22 cellular contexts compared by ENCODE assay signal in genomic region chr6:90247262-90247661, GRCh38.
"Had no signal": no experiment of that assay in that cellular context is flagged by ENCODE, and none has a peak within 500 bp of the region (broad histone marks: within the 10 kb centered on the region; RNA-seq: fewer than 3 reads in every experiment).

No MANE protein-coding gene starts in this region.

- H3K27me3 Mint-ChIP-seq: activated CD4-positive, alpha-beta T cell treated with anti-CD3 and anti-CD28 coated beads for 36 hours; activated CD8-positive, alpha-beta memory T cell treated with anti-CD3 and anti-CD28 coated beads, Interleukin-2, amount 10 ng/mL, durations not matched to agents 7 days and 5 days; effector memory CD8-positive, alpha-beta T cell; type B pancreatic cell had no signal

- H3K9me3 Mint-ChIP-seq: effector memory CD8-positive, alpha-beta T cell; natural killer cell treated with Interleukin-12 subunit alpha and Interleukin-12 subunit beta and Interleukin-15 and Interleukin-18, amount 100 ng/mL, for 72 hours had no signal

- H3K27ac Mint-ChIP-seq: activated CD8-positive, alpha-beta memory T cell treated with anti-CD3 and anti-CD28 coated beads, Interleukin-2, amount 10 ng/mL, durations not matched to agents 7 days and 5 days; effector memory CD8-positive, alpha-beta T cell; natural killer cell treated with Interleukin-12 subunit alpha and Interleukin-12 subunit beta and Interleukin-15 and Interleukin-18, amount 100 ng/mL, for 72 hours; type B pancreatic cell had no signal

- H3K4me3 Mint-ChIP-seq: activated CD4-positive, alpha-beta T cell treated with anti-CD3 and anti-CD28 coated beads for 36 hours; activated CD8-positive, alpha-beta memory T cell treated with anti-CD3 and anti-CD28 coated beads, Interleukin-2, amount 10 ng/mL, durations not matched to agents 7 days and 5 days; effector memory CD8-positive, alpha-beta T cell; natural killer cell treated with Interleukin-12 subunit alpha and Interleukin-12 subunit beta and Interleukin-15 and Interleukin-18, amount 100 ng/mL, for 72 hours; type B pancreatic cell had no signal

- H3K36me3 Mint-ChIP-seq: natural killer cell treated with Interleukin-12 subunit alpha and Interleukin-12 subunit beta and Interleukin-15 and Interleukin-18, amount 100 ng/mL, for 72 hours had no signal

- ATAC-seq: activated CD4-positive, alpha-beta T cell treated with anti-CD3 and anti-CD28 coated beads for 36 hours; activated CD8-positive, alpha-beta memory T cell treated with anti-CD3 and anti-CD28 coated beads, Interleukin-2, amount 10 ng/mL, durations not matched to agents 7 days and 5 days; effector memory CD8-positive, alpha-beta T cell; gastrocnemius medialis; left lung; lower lobe of right lung; natural killer cell treated with Interleukin-12 subunit alpha and Interleukin-12 subunit beta and Interleukin-15 and Interleukin-18, amount 100 ng/mL, for 72 hours; stimulated activated naive CD8-positive, alpha-beta T cell treated with anti-CD3 and anti-CD28 coated beads, Interleukin-15, Interleukin-2, amounts not matched to agents 100 U/mL and 50 U/mL, for 24 hours had no signal

- DNase-seq: activated CD4-positive, alpha-beta T cell treated with anti-CD3 and anti-CD28 coated beads for 36 hours; activated CD4-positive, alpha-beta T cell treated with anti-CD3 and anti-CD28 coated beads, Interleukin-2, amount 50 U/mL, for 48 hours; activated CD4-positive, CD25-positive, alpha-beta regulatory T cell; activated CD8-positive, alpha-beta memory T cell treated with anti-CD3 and anti-CD28 coated beads, Interleukin-2, amount 10 ng/mL, durations not matched to agents 7 days and 5 days; activated effector memory CD4-positive, alpha-beta T cell treated with anti-CD3 and anti-CD28 coated beads, Interleukin-2, amount 50 U/mL, for 16 hours; amygdala; caudate nucleus; cortex of kidney; effector memory CD8-positive, alpha-beta T cell; erythroblast; gastrocnemius medialis; glutamatergic neuron; left lung; lower lobe of right lung; mesenchymal stem cell; stimulated activated CD4-positive, alpha-beta T cell treated with anti-CD3 and anti-CD28 coated beads, Interleukin-15, amount 100 ng/mL, for 24 hours; stimulated activated CD4-positive, alpha-beta T cell treated with anti-CD3 and anti-CD28 coated beads, Interleukin-2, amount 100 ng/mL, for 24 hours; stimulated activated naive CD8-positive, alpha-beta T cell treated with anti-CD3 and anti-CD28 coated beads, Interleukin-15, Interleukin-2, amounts not matched to agents 100 U/mL and 50 U/mL, for 24 hours; substantia nigra; uterus had no signal
